Comparison of ENCODE assay signal across 18 cellular contexts in the genomic region with DNA sequence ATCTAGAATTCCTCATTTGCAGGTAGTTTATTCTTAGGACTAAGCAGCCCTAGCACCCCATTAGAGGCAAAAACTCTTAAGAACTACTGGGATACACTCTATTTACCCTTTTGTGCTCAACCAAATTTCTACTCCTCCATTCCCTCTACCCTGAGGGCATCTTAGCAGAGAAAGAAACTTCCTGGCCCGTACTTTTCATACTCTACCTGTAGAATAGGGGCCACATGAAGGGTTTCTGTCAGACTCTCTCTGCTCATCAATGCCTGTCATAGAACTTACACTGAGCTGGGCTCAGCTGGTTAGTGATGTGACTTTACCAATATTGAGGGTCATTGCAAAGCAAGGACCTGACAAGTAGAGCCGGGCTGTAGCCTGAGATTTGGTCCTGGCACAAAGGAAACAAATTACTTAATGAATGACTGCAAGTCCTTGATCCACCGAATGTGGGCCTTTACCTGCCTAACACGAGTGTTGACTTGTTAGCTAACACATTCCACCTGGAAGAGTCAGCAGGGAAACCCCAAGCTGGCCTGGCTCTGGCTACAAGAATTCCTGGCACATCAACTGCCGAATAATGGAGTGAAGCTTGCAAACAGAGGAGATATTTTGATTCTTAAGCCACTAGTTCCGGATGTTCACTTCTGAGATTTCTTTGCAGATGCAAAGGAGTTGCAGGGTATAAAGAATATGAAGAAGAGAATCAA.
A peak's percentile ranks its signal among the peaks of the same experiment; 100 is the strongest.
DNase-seq lines count a peak whose midpoint lies in the region; ATAC-seq and TF ChIP-seq lines count a peak whose summit lies in the region.
"Had no signal": no experiment of that assay in that cellular context is flagged by ENCODE, and none has a peak within 500 bp of the region (broad histone marks: within the 10 kb centered on the region; RNA-seq: fewer than 3 reads in every experiment).

No MANE protein-coding gene starts in this region.

- H3K4me3 ChIP-seq in astrocyte of the spinal cord (ENCODE audit: low read depth, low read length) (no peak overlapping the region), smooth muscle cell (no peak overlapping the region)
- H3K4me3 ChIP-seq: esophagus muscularis mucosa, neural progenitor cell had no signal

- no peak for ATAC-seq in HG02571 (IDR thresholded peaks at IDR 0.05; ENCODE audit: unreplicated experiment)
- no peak for ATAC-seq in GM19395 (IDR thresholded peaks at IDR 0.05; ENCODE audit: unreplicated experiment)

- H3K4me1 ChIP-seq in smooth muscle cell (ENCODE audit: low read depth) = no peaks in the 10 kb centered on the region
- H3K4me1 ChIP-seq: esophagus muscularis mucosa had no signal

- no peaks in the 10 kb centered on the region for H3K9me3 ChIP-seq in smooth muscle cell (replicated peaks; ENCODE audit: low read depth)
- H3K9me3 ChIP-seq: esophagus muscularis mucosa had no signal

- no peaks in the 10 kb centered on the region for H3F3A ChIP-seq in smooth muscle cell (ENCODE audit: low read depth)

- no peak overlapping the region for H3K4me2 ChIP-seq in smooth muscle cell
- H3K4me2 ChIP-seq: neural progenitor cell had no signal

- in situ Hi-C loops in astrocyte of the spinal cord (cut with HindIII; ENCODE audit: low sequenced_read_pairs) = no loop called here

- WGBS in smooth muscle cell (ENCODE audit: low lambda C conversion rate) = 69% methylated on average over 6 of the region's 6 CpGs

- H3K36me3 ChIP-seq in smooth muscle cell (ENCODE audit: low read depth) = no peaks in the 10 kb centered on the region
- H3K36me3 ChIP-seq: esophagus muscularis mucosa, neural progenitor cell had no signal

- no peaks in the 10 kb centered on the region for H3K79me2 ChIP-seq in smooth muscle cell (ENCODE audit: low read depth)

- no peaks in the 10 kb centered on the region for H4K20me1 ChIP-seq in smooth muscle cell (ENCODE audit: low read depth)

- no peak for TF ChIP-seq CTCF in astrocyte of the spinal cord (IDR thresholded peaks at IDR 0.05; ENCODE audit: low read depth, low read length)
- TF ChIP-seq CTCF in smooth muscle cell (IDR thresholded peaks at IDR 0.05; ENCODE audit: borderline replicate concordance, insufficient read depth, poor library complexity, severe bottlenecking) = no peak

- no peaks in the 10 kb centered on the region for H3K27me3 ChIP-seq in smooth muscle cell (ENCODE audit: low read depth)
- H3K27me3 ChIP-seq: esophagus muscularis mucosa, neural progenitor cell had no signal

- H3K9ac ChIP-seq in smooth muscle cell (ENCODE audit: low read depth) = no peak overlapping the region
- H3K9ac ChIP-seq: neural progenitor cell had no signal

- DNase-seq in HK-2 (ENCODE audit: unreplicated experiment) = peak; percentile 42
- peak; percentile 18 for DNase-seq in astrocyte of the spinal cord (ENCODE audit: low read depth, low spot score)
- peak; percentile 72 for DNase-seq in islet precursor cell
- DNase-seq in smooth muscle cell (lab: John Stamatoyannopoulos, UW; ENCODE audit: unreplicated experiment) = no peak
- no peak for DNase-seq in NCI-H69 (lab: John Stamatoyannopoulos, UW)
- no peak for DNase-seq in DMS 273 (lab: John Stamatoyannopoulos, UW; ENCODE audit: unreplicated experiment)
- DNase-seq: activated CD4-positive, alpha-beta T cell treated with anti-CD3 and anti-CD28 coated beads, Interleukin-2, amount 50 U/mL, for 4 hours; activated naive CD4-positive, alpha-beta T cell treated with anti-CD3 and anti-CD28 coated beads, Interleukin-2, amount 10 ng/mL, durations not matched to agents 7 days and 5 days; activated T-cell treated with anti-CD3 and anti-CD28 coated beads for 4 hours; head of caudate nucleus; KG1; NCI-H1105 treated with DMSO at 0.1 percent for 48 hours; NCI-H2171 treated with DMSO at 0.1 percent for 48 hours had no signal

- peak overlapping the region; percentile 47 for H3K27ac ChIP-seq in smooth muscle cell (ENCODE audit: low read depth)
- H3K27ac ChIP-seq: esophagus muscularis mucosa, HL-60, neural progenitor cell had no signal

- H2AFZ ChIP-seq in smooth muscle cell (ENCODE audit: low read depth) = no peak overlapping the region

Comparison
In these comparisons a context has a peak if more than half of its experiments do, and no peak if none do; other contexts are left out.
1. DNase-seq: peak in HK-2 (single experiment), astrocyte of the spinal cord (single experiment) and islet precursor cell (single experiment); none in smooth muscle cell (single experiment), NCI-H69 (single experiment) and DMS 273 (single experiment).